Comparison of ENCODE assay signal across 10 cellular contexts in genomic region chr17:73342549-73343167, GRCh38. TPM values are rescaled to one million over a fixed set of nuclear protein-coding genes. Genes with fewer than 3 reads are reported as not detected.
DNase-seq lines count a peak whose midpoint lies in the region; ATAC-seq and TF ChIP-seq lines count a peak whose summit lies in the region.
"Had no signal": no experiment of that assay in that cellular context is flagged by ENCODE, and none has a peak within 500 bp of the region (broad histone marks: within the 10 kb centered on the region; RNA-seq: fewer than 3 reads in every experiment).

No MANE protein-coding gene starts in this region.

- H3K36me3 ChIP-seq in RWPE2 (ENCODE audit: low read depth) = no peaks in the 10 kb centered on the region

- DNase-seq in RWPE2 (ENCODE audit: low spot score) (no peak), fibroblast of villous mesenchyme (ENCODE audit: low read depth) (peak; percentile 74), skeletal muscle cell (ENCODE audit: low read depth) (no peak), HUDEP-2 (lab: John Stamatoyannopoulos, UW; ENCODE audit: unreplicated experiment in 76 of 76) (no peak), GM13976 (ENCODE audit: low spot score) (no peak), NCI-H2029 treated with DMSO at 0.1 percent for 48 hours (lab: John Stamatoyannopoulos, UW) (no peak)
- DNase-seq: activated CD4-positive, alpha-beta T cell treated with anti-CD3 and anti-CD28 coated beads, Interleukin-2, amount 10 ng/mL, durations not matched to agents 7 days and 5 days; Karpas-422 had no signal

- no peaks in the 10 kb centered on the region for H3K27me3 ChIP-seq in RWPE2 (ENCODE audit: insufficient read depth, poor library complexity, severe bottlenecking)

- ATAC-seq in RWPE2 (ENCODE audit: low read depth) (no peak), HG03342 (IDR thresholded peaks at IDR 0.05; ENCODE audit: unreplicated experiment) (no peak)

- H3K27ac ChIP-seq in RWPE2 (ENCODE audit: poor library complexity, severe bottlenecking) = peak overlapping the region; percentile 52

- in situ Hi-C loops in GM13976 (cut with MboI; ENCODE audit: low sequenced_read_pairs, unreplicated experiment) = no loop called here

- peak; percentile 44; the same call in 1 of the 3 replicates for TF ChIP-seq CTCF in GM12872 (IDR thresholded peaks at IDR 0.05; ENCODE audit: insufficient read depth, low read depth, low read length)
- no peak for TF ChIP-seq CTCF in RWPE2 (IDR thresholded peaks at IDR 0.05; ENCODE audit: poor library complexity, severe bottlenecking)
- TF ChIP-seq CTCF in fibroblast of villous mesenchyme (IDR thresholded peaks at IDR 0.05; ENCODE audit: insufficient read depth, low read depth, low read length) = no peak
- no peak for TF ChIP-seq CTCF in GM13976 (IDR thresholded peaks at IDR 0.05; ENCODE audit: borderline replicate concordance, control extremely low read depth, extremely low read depth, insufficient read depth, missing control alignments)

- no peaks in the 10 kb centered on the region for H3K9me3 ChIP-seq in RWPE2 (ENCODE audit: severe bottlenecking)

- no peak overlapping the region for H3K4me3 ChIP-seq in RWPE2 (ENCODE audit: severe bottlenecking)
- H3K4me3 ChIP-seq in fibroblast of villous mesenchyme (ENCODE audit: low read depth, low read length) = peak overlapping the region; percentile 34
- peak overlapping the region; percentile 6 for H3K4me3 ChIP-seq in skeletal muscle cell (ENCODE audit: low read depth, low read length)

- peaks cover 33% of the 10 kb centered on the region for H3K4me1 ChIP-seq in RWPE2 (ENCODE audit: insufficient read depth, poor library complexity, severe bottlenecking)

RNA-seq across cellular contexts. Expression of gene CDC42EP4, which starts 30.9 kb away (rescaled TPM):
- 36.4 and 54.8 TPM in 2 replicates for total RNA-seq in fibroblast of villous mesenchyme
